In the genomic region with DNA sequence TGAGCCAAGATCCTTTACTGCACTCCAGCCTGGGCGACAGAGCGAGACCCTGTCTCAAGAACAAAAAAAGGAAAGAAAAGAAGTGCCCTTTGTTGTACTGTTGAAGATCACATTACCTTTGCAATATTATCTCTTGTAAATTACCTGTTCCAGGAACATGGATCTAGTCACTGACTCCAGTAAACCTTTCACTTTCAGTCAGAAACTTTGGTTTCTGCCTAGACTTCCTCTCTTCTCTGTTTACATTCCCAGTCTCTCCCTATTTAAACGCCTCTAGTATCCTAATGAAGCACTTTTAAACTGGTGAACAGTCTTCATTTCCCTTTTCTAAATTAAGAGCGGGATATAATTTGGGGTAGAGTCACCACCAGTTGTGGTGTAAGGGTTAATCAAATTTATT, we compare ENCODE assay signal across 30 cellular contexts. TPM values are rescaled to one million over a fixed set of nuclear protein-coding genes. Genes with fewer than 3 reads are reported as not detected.
"Had no signal": no experiment of that assay in that cellular context is flagged by ENCODE, and none has a peak within 500 bp of the region (broad histone marks: within the 10 kb centered on the region; RNA-seq: fewer than 3 reads in every experiment).

No MANE protein-coding gene starts in this region.

- H3K9me3 Mint-ChIP-seq: activated CD4-positive, alpha-beta memory T cell treated with anti-CD3 and anti-CD28 coated beads for 36 hours; activated CD4-positive, alpha-beta T cell treated with anti-CD3 and anti-CD28 coated beads, Interleukin-2, amount 10 ng/mL, durations not matched to agents 24 days and 14 days; activated T-cell treated with anti-CD3 and anti-CD28 coated beads, Interleukin-2, amount 50 U/mL, for 24 hours; endodermal cell; naive thymus-derived CD4-positive, alpha-beta T cell; T-cell had no signal

- H3K27ac Mint-ChIP-seq: activated CD4-positive, alpha-beta memory T cell treated with anti-CD3 and anti-CD28 coated beads for 36 hours; activated CD4-positive, alpha-beta T cell treated with anti-CD3 and anti-CD28 coated beads, Interleukin-2, amount 10 ng/mL, durations not matched to agents 24 days and 14 days; activated T-cell treated with anti-CD3 and anti-CD28 coated beads, Interleukin-2, amount 50 U/mL, for 24 hours; endodermal cell; progenitor cell of endocrine pancreas; stimulated activated naive B cell treated with anti-CD40 and anti-IgM and Interleukin-4, amounts not matched to agents 10 μg/mL and 1 μg/mL and 100 μg/mL, for 72 hours; T-cell had no signal

- H3K4me3 ChIP-seq: heart left ventricle, left ventricle myocardium inferior, ovary, smooth muscle cell, suprapubic skin, tibial artery had no signal

- H3K9me3 ChIP-seq: heart left ventricle, left ventricle myocardium inferior, ovary, suprapubic skin, tibial artery had no signal

- H3K36me3 Mint-ChIP-seq: activated CD4-positive, alpha-beta memory T cell treated with anti-CD3 and anti-CD28 coated beads for 36 hours; naive thymus-derived CD4-positive, alpha-beta T cell; T-cell had no signal

- H3K36me3 ChIP-seq: brain microvascular endothelial cell, heart left ventricle, left ventricle myocardium inferior, ovary, suprapubic skin, tibial artery, WERI-Rb-1 had no signal

- H3K27ac ChIP-seq: brain microvascular endothelial cell, foreskin keratinocyte, heart left ventricle, left ventricle myocardium inferior, ovary, suprapubic skin, tibial artery, WERI-Rb-1 had no signal

- ATAC-seq: esophagus mucosa; foreskin keratinocyte; heart left ventricle; naive thymus-derived CD4-positive, alpha-beta T cell; sciatic nerve; stimulated activated naive B cell treated with anti-CD40 and anti-IgM and Interleukin-4, amounts not matched to agents 10 μg/mL and 1 μg/mL and 100 μg/mL, for 72 hours; T-cell had no signal

- H3K4me3 Mint-ChIP-seq: activated CD4-positive, alpha-beta memory T cell treated with anti-CD3 and anti-CD28 coated beads for 36 hours; activated CD4-positive, alpha-beta T cell treated with anti-CD3 and anti-CD28 coated beads, Interleukin-2, amount 10 ng/mL, durations not matched to agents 24 days and 14 days; activated T-cell treated with anti-CD3 and anti-CD28 coated beads, Interleukin-2, amount 50 U/mL, for 24 hours; endodermal cell; naive thymus-derived CD4-positive, alpha-beta T cell; T-cell had no signal

- H3K27me3 ChIP-seq: brain microvascular endothelial cell, foreskin keratinocyte, heart left ventricle, ovary, suprapubic skin, tibial artery had no signal

- H3K27me3 Mint-ChIP-seq: activated CD4-positive, alpha-beta memory T cell treated with anti-CD3 and anti-CD28 coated beads for 36 hours; activated T-cell treated with anti-CD3 and anti-CD28 coated beads, Interleukin-2, amount 50 U/mL, for 24 hours; naive thymus-derived CD4-positive, alpha-beta T cell; progenitor cell of endocrine pancreas; stimulated activated naive B cell treated with anti-CD40 and anti-IgM and Interleukin-4, amounts not matched to agents 10 μg/mL and 1 μg/mL and 100 μg/mL, for 72 hours; T-cell had no signal

- H3K4me2 ChIP-seq: smooth muscle cell had no signal

- DNase-seq: activated CD4-positive, alpha-beta memory T cell treated with anti-CD3 and anti-CD28 coated beads for 36 hours; activated CD4-positive, alpha-beta T cell treated with anti-CD3 and anti-CD28 coated beads, Interleukin-2, amount 10 ng/mL, durations not matched to agents 24 days and 14 days; activated CD4-positive, CD25-positive, alpha-beta regulatory T cell treated with anti-CD3 and anti-CD28 coated beads, Interleukin-2, amount 50 U/mL, for 72 hours; activated CD8-positive, alpha-beta memory T cell treated with anti-CD3 and anti-CD28 coated beads, Interleukin-2, amount 50 U/mL, for 48 hours; activated gamma-delta T cell treated with Interleukin-2 at 50 U/mL for 16 hours; activated naive CD4-positive, alpha-beta T cell treated with anti-CD3 and anti-CD28 coated beads, Interleukin-2, amount 50 U/mL, for 16 hours; activated T-cell treated with anti-CD3 and anti-CD28 coated beads, Interleukin-2, amount 50 U/mL, for 24 hours; amniotic stem cell; brain microvascular endothelial cell; caudate nucleus; endodermal cell; foreskin keratinocyte; heart left ventricle; kidney glomerular epithelial cell; left ventricle myocardium inferior; naive thymus-derived CD4-positive, alpha-beta T cell; ovary; stimulated activated CD4-positive, alpha-beta T cell treated with anti-CD3 and anti-CD28 coated beads, Interleukin-2, amount 100 ng/mL, for 24 hours; stimulated activated naive B cell treated with anti-CD40 and anti-IgM and Interleukin-4, amounts not matched to agents 10 μg/mL and 1 μg/mL and 100 μg/mL, for 72 hours; T-cell; tibial artery; WERI-Rb-1 had no signal

- H3K4me1 ChIP-seq: foreskin keratinocyte had no signal

RNA-seq across cellular contexts. Expression of a gene that starts 29.0 kb away (rescaled TPM):
- total RNA-seq: astrocyte, endodermal cell, heart left ventricle, left ventricle myocardium inferior, mesenteric fat pad, ovary, progenitor cell of endocrine pancreas, sciatic nerve, ureter had no signal
